In genomic region chr2:45178854-45179253, GRCh38 we compare ENCODE assay signal across 22 cellular contexts.
DNase-seq lines count a peak whose midpoint lies in the region; ATAC-seq and TF ChIP-seq lines count a peak whose summit lies in the region.
"Had no signal": no experiment of that assay in that cellular context is flagged by ENCODE, and none has a peak within 500 bp of the region (broad histone marks: within the 10 kb centered on the region; RNA-seq: fewer than 3 reads in every experiment).

No MANE protein-coding gene starts in this region.

- TF ChIP-seq CTCF in PC-3 (conservative IDR thresholded peaks at IDR 0.05; ENCODE audit: low read depth, low read length): no peak

- H3K9ac ChIP-seq in PC-3 (ENCODE audit: low read length) (peak overlapping the region; percentile 78), skeletal muscle satellite cell (ENCODE audit: low read depth, low read length) (peak overlapping the region; percentile 78)
- H3K9ac ChIP-seq: parathyroid adenoma had no signal

- H2AFZ ChIP-seq in PC-3 (ENCODE audit: low read length): no peak overlapping the region
- H2AFZ ChIP-seq: parathyroid adenoma had no signal

- peaks cover 16% of the 10 kb centered on the region for H3K79me2 ChIP-seq in PC-3 (ENCODE audit: low read length)
- H3K79me2 ChIP-seq: parathyroid adenoma had no signal

- BruUV-seq in PC-3 (replicated peaks; lab: Mats Ljungman, UMichigan): no TSS peak

- H3K36me3 ChIP-seq in PC-3 (ENCODE audit: low read depth, low read length): peaks cover 15% of the 10 kb centered on the region
- H3K36me3 ChIP-seq in skeletal muscle satellite cell (ENCODE audit: insufficient read depth, low read length): peaks cover 6% of the 10 kb centered on the region
- H3K36me3 ChIP-seq: upper lobe of left lung had no signal

- peaks cover 8% of the 10 kb centered on the region for H3F3A ChIP-seq in PC-3 (ENCODE audit: low read length, unreplicated experiment)

- peak overlapping the region; percentile 95 for H3K27ac ChIP-seq in PC-3 (ENCODE audit: low read length)
- H3K27ac ChIP-seq: body of pancreas, coronary artery, parathyroid adenoma, upper lobe of left lung had no signal

- DNase-seq in DMS53 (lab: John Stamatoyannopoulos, UW) (peak; percentile 38), DMS53 treated with DMSO at 0.1 percent for 48 hours (lab: John Stamatoyannopoulos, UW; ENCODE audit: unreplicated experiment) (no peak), PC-3 (peak; percentile 36), fibroblast of gingiva (ENCODE audit: low read depth) (peak; percentile 81), NCI-H187 treated with DMSO at 0.1 percent for 48 hours (lab: John Stamatoyannopoulos, UW) (no peak)
- DNase-seq in stimulated activated CD4-positive, alpha-beta T cell treated with anti-CD3 and anti-CD28 coated beads, Interleukin-2, amount 100 ng/mL, for 48 hours: no peak
- DNase-seq: activated B cell treated with CpG ODN at 0.5 μM for 24 hours; activated CD8-positive, alpha-beta memory T cell treated with anti-CD3 and anti-CD28 coated beads for 24 hours; activated T-cell treated with anti-CD3 and anti-CD28 coated beads, Interleukin-2, amount 50 U/mL, for 72 hours; body of pancreas; natural killer cell; NCI-H1417 treated with DMSO at 0.1 percent for 48 hours; NCI-H2171; NCI-H748 treated with DMSO at 0.1 percent for 48 hours; stimulated activated CD4-positive, alpha-beta T cell treated with anti-CD3 and anti-CD28 coated beads, Interleukin-4, amount 100 ng/mL, for 1 hour; stimulated activated naive CD8-positive, alpha-beta T cell treated with anti-CD3 and anti-CD28 coated beads, Interleukin-15, amount 100 ng/mL, for 72 hours; upper lobe of left lung had no signal

- intact Hi-C loops in PC-3 (cut with micrococcal nuclease): no loop called here

- peaks cover 49% of the 10 kb centered on the region for H3K4me1 ChIP-seq in PC-3 (ENCODE audit: insufficient read depth, low read length)
- H3K4me1 ChIP-seq in skeletal muscle satellite cell (ENCODE audit: control insufficient read depth, insufficient read depth, low read length): peaks cover 78% of the 10 kb centered on the region
- H3K4me1 ChIP-seq: body of pancreas, parathyroid adenoma, upper lobe of left lung had no signal

- ATAC-seq in PC-3 (peak; percentile 58), GM21367 (IDR thresholded peaks at IDR 0.05; ENCODE audit: unreplicated experiment) (no peak)
- ATAC-seq: activated T-cell treated with anti-CD3 and anti-CD28 coated beads, Interleukin-2, amount 50 U/mL, for 72 hours; body of pancreas; natural killer cell; stimulated activated naive CD8-positive, alpha-beta T cell treated with anti-CD3 and anti-CD28 coated beads, Interleukin-15, amount 100 ng/mL, for 72 hours had no signal

- H3K9me2 ChIP-seq in PC-3 (replicated peaks; ENCODE audit: low read length): no peaks in the 10 kb centered on the region

- CTCF ChIA-PET in PC-3 (lab: Charles Lee): no interaction called here

- no peaks in the 10 kb centered on the region for H3K9me3 ChIP-seq in PC-3 (ENCODE audit: low read length)
- H3K9me3 ChIP-seq in skeletal muscle satellite cell (replicated peaks; ENCODE audit: low read length): no peaks in the 10 kb centered on the region
- H3K9me3 ChIP-seq: body of pancreas, upper lobe of left lung had no signal

- POLR2A ChIA-PET in PC-3 (lab: Charles Lee; ENCODE audit: unreplicated experiment): no interaction called here

- H4K20me1 ChIP-seq in PC-3 (ENCODE audit: low read length): no peaks in the 10 kb centered on the region

- H3K4me3 ChIP-seq in PC-3 (ENCODE audit: low read length) (no peak overlapping the region), skeletal muscle satellite cell (ENCODE audit: low read length) (no peak overlapping the region)
- H3K4me3 ChIP-seq: body of pancreas, coronary artery, skin epidermis, upper lobe of left lung had no signal

- H3K4me2 ChIP-seq in PC-3 (ENCODE audit: low read length): no peak overlapping the region
- H3K4me2 ChIP-seq in skeletal muscle satellite cell (ENCODE audit: low read length): peak overlapping the region; percentile 10

- H3K27me3 ChIP-seq in PC-3 (ENCODE audit: low read length) (no peaks in the 10 kb centered on the region), skeletal muscle satellite cell (ENCODE audit: control insufficient read depth, insufficient read depth, low read length) (no peaks in the 10 kb centered on the region)
- H3K27me3 ChIP-seq: body of pancreas, upper lobe of left lung had no signal

Comparison
In these comparisons a context has a peak if more than half of its experiments do, and no peak if none do; other contexts are left out.
1. DNase-seq: peak in DMS53 (single experiment), PC-3 (single experiment) and fibroblast of gingiva (single experiment); none in DMS53 treated with DMSO at 0.1 percent for 48 hours (single experiment), NCI-H187 treated with DMSO at 0.1 percent for 48 hours (single experiment) and stimulated activated CD4-positive, alpha-beta T cell treated with anti-CD3 and anti-CD28 coated beads, Interleukin-2, amount 100 ng/mL, for 48 hours (0 of 2).